Comparison of ENCODE assay signal across 7 cellular contexts in the genomic region with DNA sequence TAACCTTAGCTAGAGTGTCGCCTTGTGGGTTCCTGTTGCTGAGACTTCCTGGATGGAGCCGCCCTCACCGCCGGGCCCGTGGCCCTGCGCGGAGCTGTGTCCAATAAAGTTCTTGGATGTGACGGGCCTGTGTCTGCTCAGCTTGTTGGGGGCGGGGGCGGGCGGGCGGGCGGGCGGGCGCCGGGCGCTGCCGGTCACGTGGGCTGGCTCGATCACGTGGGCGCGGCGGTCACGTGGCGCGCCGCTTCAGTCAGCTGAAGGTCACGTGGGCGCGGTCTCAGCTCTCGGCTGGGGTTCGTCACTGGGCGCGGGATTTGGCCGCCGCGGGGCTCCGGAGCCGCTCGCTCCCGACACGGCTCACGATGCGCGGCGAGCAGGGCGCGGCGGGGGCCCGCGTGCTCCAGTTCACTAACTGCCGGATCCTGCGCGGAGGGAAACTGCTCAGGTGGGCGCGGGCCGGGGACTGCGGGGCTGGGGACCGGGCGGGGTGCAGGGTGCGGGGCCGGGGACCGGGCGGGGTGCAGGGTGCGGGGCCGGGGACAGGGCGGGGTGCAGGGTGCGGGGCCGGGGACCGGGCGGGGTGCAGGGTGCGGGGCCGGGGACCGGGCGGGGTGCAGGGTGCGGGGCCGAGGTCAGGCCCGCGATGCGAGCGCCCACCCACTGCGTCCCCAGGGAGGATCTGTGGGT. TPM values are rescaled to one million over a fixed set of nuclear protein-coding genes. Genes with fewer than 3 reads are reported as not detected.
DNase-seq lines count a peak whose midpoint lies in the region; ATAC-seq and TF ChIP-seq lines count a peak whose summit lies in the region.

Gene AMDHD2, plus strand, starts transcription at position 275 of the 687 bp plus-strand sequence. Its CDS starts 88 bp downstream, at position 363.

- no peak for TF ChIP-seq CTCF in PC-3 (conservative IDR thresholded peaks at IDR 0.05; ENCODE audit: low read depth, low read length)
- TF ChIP-seq CTCF in mucosa of descending colon (IDR thresholded peaks at IDR 0.05), result no peak

- DNase-seq in HuH-7.5 (ENCODE audit: low spot score) (peak; percentile 96), PC-3 (peak; percentile 82), activated T-cell treated with anti-CD3 and anti-CD28 coated beads for 4 hours (peak; percentile 82), epithelial cell of prostate (ENCODE audit: low read depth, low spot score) (peak; percentile 51), mucosa of descending colon (peak; percentile 94 to 95 (median 94))
- peak; percentile 81 to 88 for DNase-seq in stimulated activated CD8-positive, alpha-beta memory T cell treated with anti-CD3 and anti-CD28 coated beads, Interleukin-2, amount 100 ng/mL, for 48 hours (ENCODE audit: low read depth in 2 of 2)

- intact Hi-C loops in PC-3 (cut with micrococcal nuclease) (no loop called here), mucosa of descending colon (cut with DNase I, micrococcal nuclease) (no loop called here)

- no peaks in the 10 kb centered on the region for H3K9me2 ChIP-seq in PC-3 (replicated peaks; ENCODE audit: low read length)

- H3K9ac ChIP-seq in PC-3 (ENCODE audit: low read length), result peak within 1 kb of the TSS; percentile 79

- H3K9me3 ChIP-seq in PC-3 (ENCODE audit: low read length), result no peaks in the 10 kb centered on the region
- no peaks in the 10 kb centered on the region for H3K9me3 ChIP-seq in mucosa of descending colon

- H3K27me3 ChIP-seq in PC-3 (ENCODE audit: low read length), result no peaks in the 10 kb centered on the region

- peaks cover 32% of the 10 kb centered on the region for H4K20me1 ChIP-seq in PC-3 (ENCODE audit: low read length)

- POLR2A ChIA-PET in PC-3 (lab: Charles Lee; ENCODE audit: unreplicated experiment), result interaction anchor here (0.8 kb wide), 1 partner anchor 11 kb away, joined by 14 read pairs; the partner anchor contains the start of gene CEMP1

- CTCF ChIA-PET in PC-3 (lab: Charles Lee), result interaction anchor here (0.5 kb wide), 1 partner anchor 82 kb away, joined by 5 read pairs; no protein-coding TSS in a partner anchor

- H3K36me3 ChIP-seq in PC-3 (ENCODE audit: low read depth, low read length) (peaks cover 11% of the 10 kb centered on the region; the same call in 1 of the 2 replicates), mucosa of descending colon (ENCODE audit: low read depth) (no peaks in the 10 kb centered on the region)

- peak within 1 kb of the TSS; percentile 92 for H3K4me2 ChIP-seq in PC-3 (ENCODE audit: low read length)

- H3K4me1 ChIP-seq in PC-3 (ENCODE audit: insufficient read depth, low read length) (peaks cover 28% of the 10 kb centered on the region), mucosa of descending colon (ENCODE audit: low read depth) (peaks cover 62% of the 10 kb centered on the region)

- no TSS peak for BruUV-seq in PC-3 (replicated peaks; lab: Mats Ljungman, UMichigan)

- H3F3A ChIP-seq in PC-3 (ENCODE audit: low read length, unreplicated experiment), result no peaks in the 10 kb centered on the region

- H3K4me3 ChIP-seq in PC-3 (ENCODE audit: low read length), result peak within 1 kb of the TSS; percentile 78
- H3K4me3 ChIP-seq in mucosa of descending colon, result peak within 1 kb of the TSS; percentile 36

- ATAC-seq in GM18517 (IDR thresholded peaks at IDR 0.05; ENCODE audit: unreplicated experiment), result peak; percentile 47
- ATAC-seq in PC-3, result peak; percentile 78
- ATAC-seq in mucosa of descending colon, result peak; percentile 82

- H3K79me2 ChIP-seq in PC-3 (ENCODE audit: low read length), result peaks cover 64% of the 10 kb centered on the region

- H2AFZ ChIP-seq in PC-3 (ENCODE audit: low read length), result no peak within 1 kb of the TSS

- H3K27ac ChIP-seq in PC-3 (ENCODE audit: low read length) (peak within 1 kb of the TSS; percentile 48), epithelial cell of prostate (peak within 1 kb of the TSS; percentile 55)

RNA-seq across cellular contexts. Expression of gene AMDHD2, which starts in this region (rescaled TPM):
- 50.3 and 62.8 TPM in 2 replicates for total RNA-seq in PC-3 (2014; rRNA removed)
- 10 to 100 TPM; 33.6 to 51.2 (median 38.4) TPM for total RNA-seq in mucosa of descending colon

Comparison
In these comparisons a context has a peak if more than half of its experiments do, and no peak if none do; other contexts are left out.
1. Peak in every context shown above with its lines: DNase-seq, ATAC-seq, H3K4me3 ChIP-seq and H3K27ac ChIP-seq.